Comparison of ENCODE assay signal across 8 cellular contexts in genomic region chr19:19662344-19662743, GRCh38. TPM values are rescaled to one million over a fixed set of nuclear protein-coding genes. Genes with fewer than 3 reads are reported as not detected.
DNase-seq lines count a peak whose midpoint lies in the region; ATAC-seq lines count a peak whose summit lies in the region.

No MANE protein-coding gene starts in this region.

- H3K36me3 Mint-ChIP-seq in T-helper 2 cell treated with Interferon-gamma antibody and Interleukin-4, amounts not matched to agents 5 μg/mL and 100 μg/mL, for 36 hours (ENCODE audit: low read depth) = peaks cover 38% of the 10 kb centered on the region
- H3K36me3 Mint-ChIP-seq in activated naive CD4-positive, alpha-beta T cell treated with anti-CD3 and anti-CD28 coated beads, Interleukin-2, amount 50 U/mL, for 72 hours = peaks cover 26 to 36% of the 10 kb centered on the region in 2 donors

- H3K9me3 ChIP-seq in iPS-20b (ENCODE audit: insufficient read depth, low read depth, low read length) = no peaks in the 10 kb centered on the region
- H3K9me3 ChIP-seq in subcutaneous abdominal adipose tissue (ENCODE audit: control insufficient read depth in 5 of 5, low read length in 5 of 5) = no peaks in the 10 kb centered on the region

- H3K27ac ChIP-seq in iPS-20b (ENCODE audit: low read length) (no peak overlapping the region), subcutaneous abdominal adipose tissue (ENCODE audit: low read depth, low read length) (peak overlapping the region; percentile 90)

- H3K27me3 ChIP-seq in iPS-20b (ENCODE audit: insufficient read depth, low read length) = no peaks in the 10 kb centered on the region
- no peaks in the 10 kb centered on the region for H3K27me3 ChIP-seq in subcutaneous abdominal adipose tissue (ENCODE audit: control insufficient read depth in 5 of 5, insufficient read depth in 4 of 5, low read length in 5 of 5)

- peak overlapping the region; percentile 90 for H3K4me3 Mint-ChIP-seq in T-helper 2 cell treated with Interferon-gamma antibody and Interleukin-4, amounts not matched to agents 5 μg/mL and 100 μg/mL, for 36 hours

- H3K4me3 ChIP-seq in iPS-20b (ENCODE audit: low read length) = peak overlapping the region; percentile 79
- peak overlapping the region; percentile 65 to 98 (median 91) for H3K4me3 ChIP-seq in subcutaneous abdominal adipose tissue (ENCODE audit: low read depth in 1 of 5, low read length in 5 of 5)

- H3K27ac Mint-ChIP-seq in T-helper 2 cell treated with Interferon-gamma antibody and Interleukin-4, amounts not matched to agents 5 μg/mL and 100 μg/mL, for 36 hours = peak overlapping the region; percentile 90
- H3K27ac Mint-ChIP-seq in activated naive CD4-positive, alpha-beta T cell treated with anti-CD3 and anti-CD28 coated beads, Interleukin-2, amount 50 U/mL, for 72 hours = peak overlapping the region; percentile 90 to 93

- H3K4me1 ChIP-seq in iPS-20b (ENCODE audit: insufficient read depth, low read length) (peaks cover 8% of the 10 kb centered on the region; the same call in 1 of the 2 replicates), subcutaneous abdominal adipose tissue (ENCODE audit: control insufficient read depth in 5 of 5, insufficient read depth in 5 of 5, low read length in 5 of 5) (peaks cover 14 to 26% (median 23%) of the 10 kb centered on the region in 5 donors)

- no peak for DNase-seq in T-helper 2 cell treated with Interferon-gamma antibody and Interleukin-4, amounts not matched to agents 5 μg/mL and 100 μg/mL, for 36 hours (ENCODE audit: low spot score)
- DNase-seq in T-helper 2 cell = no peak
- peak in 1 of 2 donors; percentile 52 for DNase-seq in activated naive CD4-positive, alpha-beta T cell treated with anti-CD3 and anti-CD28 coated beads, Interleukin-2, amount 50 U/mL, for 72 hours (ENCODE audit: low spot score in 2 of 2)

- H3K9ac ChIP-seq in iPS-20b (ENCODE audit: low read depth, low read length) (peak overlapping the region; percentile 92), subcutaneous abdominal adipose tissue (ENCODE audit: low read length in 5 of 5) (peak overlapping the region; percentile 3 to 94 (median 82))

- H3K36me3 ChIP-seq in iPS-20b (ENCODE audit: insufficient read depth, low read depth, low read length) (peaks cover 30% of the 10 kb centered on the region), subcutaneous abdominal adipose tissue (ENCODE audit: control insufficient read depth in 5 of 5, insufficient read depth in 5 of 5, low read length in 5 of 5) (peaks cover 3 to 28% (median 24%) of the 10 kb centered on the region in 5 donors)

- no peaks in the 10 kb centered on the region for H3K27me3 Mint-ChIP-seq in T-helper 2 cell treated with Interferon-gamma antibody and Interleukin-4, amounts not matched to agents 5 μg/mL and 100 μg/mL, for 36 hours (ENCODE audit: low read depth)

- H3K9me3 Mint-ChIP-seq in T-helper 2 cell treated with Interferon-gamma antibody and Interleukin-4, amounts not matched to agents 5 μg/mL and 100 μg/mL, for 36 hours = peaks cover 4% of the 10 kb centered on the region
- no peaks in the 10 kb centered on the region for H3K9me3 Mint-ChIP-seq in activated naive CD4-positive, alpha-beta T cell treated with anti-CD3 and anti-CD28 coated beads, Interleukin-2, amount 50 U/mL, for 72 hours

- H3K4me1 Mint-ChIP-seq in T-helper 2 cell treated with Interferon-gamma antibody and Interleukin-4, amounts not matched to agents 5 μg/mL and 100 μg/mL, for 36 hours (ENCODE audit: low read depth) = peaks cover 21% of the 10 kb centered on the region

- ATAC-seq in activated naive CD4-positive, alpha-beta T cell treated with anti-CD3 and anti-CD28 coated beads, Interleukin-2, amount 50 U/mL, for 72 hours = no peak
- ATAC-seq in GM21447 (IDR thresholded peaks at IDR 0.05; ENCODE audit: unreplicated experiment) (no peak), GM19324 (IDR thresholded peaks at IDR 0.05; ENCODE audit: low FRiP score, unreplicated experiment) (no peak), HG02884 (IDR thresholded peaks at IDR 0.05; ENCODE audit: unreplicated experiment) (no peak)

RNA-seq across cellular contexts. Expression of gene ATP13A1, which starts 1.1 kb away (rescaled TPM):
- 10 to 100 TPM; 35.6 to 83.0 TPM for total RNA-seq in activated naive CD4-positive, alpha-beta T cell treated with anti-CD3 and anti-CD28 coated beads, Interleukin-2, amount 50 U/mL, for 72 hours

RNA-seq across cellular contexts. Expression of gene ZNF101, which starts 6.3 kb away (rescaled TPM):
- total RNA-seq in activated naive CD4-positive, alpha-beta T cell treated with anti-CD3 and anti-CD28 coated beads, Interleukin-2, amount 50 U/mL, for 72 hours = 10 to 100 TPM; 66.9 to 79.6 TPM

RNA-seq across cellular contexts. Expression of gene GMIP, which starts 18.9 kb away (rescaled TPM):
- total RNA-seq in activated naive CD4-positive, alpha-beta T cell treated with anti-CD3 and anti-CD28 coated beads, Interleukin-2, amount 50 U/mL, for 72 hours = 100 to 1,000 TPM in 1 of 2 donors, 10 to 100 TPM in 1; 69.7 to 106 TPM

RNA-seq across cellular contexts. Expression of gene LPAR2, which starts 34.3 kb away (rescaled TPM):
- total RNA-seq in activated naive CD4-positive, alpha-beta T cell treated with anti-CD3 and anti-CD28 coated beads, Interleukin-2, amount 50 U/mL, for 72 hours = 100 to 1,000 TPM in 1 of 2 donors, 10 to 100 TPM in 1; 35.4 to 122 TPM

RNA-seq across cellular contexts. Expression of gene PBX4, which starts 43.9 kb away (rescaled TPM):
- 10 to 100 TPM; 27.6 to 37.3 TPM for total RNA-seq in activated naive CD4-positive, alpha-beta T cell treated with anti-CD3 and anti-CD28 coated beads, Interleukin-2, amount 50 U/mL, for 72 hours
